ENCODE assay signal across 8 cellular contexts in genomic region chr10:110746254-110746826, GRCh38.
DNase-seq lines count a peak whose midpoint lies in the region; ATAC-seq and TF ChIP-seq lines count a peak whose summit lies in the region.

No MANE protein-coding gene starts in this region.

- TF ChIP-seq CTCF in HCT116 (IDR thresholded peaks at IDR 0.05 in 2 of 3, conservative IDR thresholded peaks at IDR 0.05 in 1 of 3; ENCODE audit: borderline replicate concordance in 1 of 3, insufficient read depth in 1 of 3, low read depth in 2 of 3, low read length in 2 of 3) = peak; percentile 86 to 99 (median 93)
- peak; percentile 83 for TF ChIP-seq CTCF in VCaP (conservative IDR thresholded peaks at IDR 0.05)
- peak; percentile 55 for TF ChIP-seq CTCF in coronary artery (IDR thresholded peaks at IDR 0.05)
- TF ChIP-seq CTCF in left lung (IDR thresholded peaks at IDR 0.05) = peak; percentile 68 to 79

- no peaks in the 10 kb centered on the region for H3K9me2 ChIP-seq in HCT116 (ENCODE audit: insufficient read depth)

- H4K20me1 ChIP-seq in HCT116 (ENCODE audit: insufficient read depth) = no peaks in the 10 kb centered on the region

- intact Hi-C loops in HCT116 (cut with micrococcal nuclease) = loop anchor here (1.0 to 10.0 kb wide), 9 partner anchors 125 to 1568 kb away; partner anchors contain the start of genes ADRA2A and PDCD4
- intact Hi-C loops in left lung (cut with DNase I) = loop anchor here in 1 of 2 donors (5.0 kb wide), 1 partner anchor 151 kb away; no protein-coding TSS in a partner anchor

- H3K4me1 ChIP-seq in HCT116 (ENCODE audit: control insufficient read depth in 1 of 2, insufficient read depth in 2 of 2, low read length in 2 of 2) = no peaks in the 10 kb centered on the region
- peaks cover 0 to 7% of the 10 kb centered on the region in 2 donors for H3K4me1 ChIP-seq in left lung

- no peak overlapping the region for H2AFZ ChIP-seq in HCT116 (ENCODE audit: low read depth, low read length, poor library complexity, severe bottlenecking)

- H3K4me3 ChIP-seq in HCT116 (replicated peaks in 1 of 2; ENCODE audit: low read depth in 1 of 2, low read length in 2 of 2) (no peak overlapping the region), coronary artery (no peak overlapping the region), left lung (no peak overlapping the region)

- RAD21 ChIA-PET in HCT116 (lab: Charles Lee; ENCODE audit: low non-redundant PET in 1 of 2, low total read pairs in 2 of 2, uncharacterized antibody in 2 of 2, unreplicated experiment in 2 of 2) = interaction anchor here (0.7 to 1.7 kb wide), 7 partner anchors 28 to 329 kb away, joined by 3 to 8 read pairs (median 3); partner anchors contain the start of gene BBIP1 (in 1 of the 2)

- BruUV-seq in HCT116 (replicated peaks; lab: Mats Ljungman, UMichigan) = no TSS peak

- peak; percentile 69 for DNase-seq in ELR (ENCODE audit: low read depth)
- peak; percentile 63 for DNase-seq in HCT116 (ENCODE audit: low read depth, low spot score)
- DNase-seq in NCI-H2107 treated with DMSO at 0.1 percent for 48 hours (lab: John Stamatoyannopoulos, UW; ENCODE audit: unreplicated experiment) = peak; percentile 53
- DNase-seq in coronary artery (ENCODE audit: low spot score) = no peak
- DNase-seq in left lung = peak in 1 of 2 donors; percentile 43
- DNase-seq in stimulated activated CD8-positive, alpha-beta memory T cell treated with anti-CD3 and anti-CD28 coated beads, Interleukin-4, amount 100 ng/mL, for 48 hours = peak; percentile 59

- TF ChIP-seq POLR2A in HCT116 (IDR thresholded peaks at IDR 0.05; ENCODE audit: borderline replicate concordance, extremely low read depth, insufficient read depth, insufficient read length) = no peak

- no peaks in the 10 kb centered on the region for H3K9me3 ChIP-seq in HCT116 (ENCODE audit: control insufficient read depth in 1 of 2, insufficient read depth in 1 of 2, low read depth in 1 of 2, low read length in 2 of 2)
- peaks cover 0 to 2% of the 10 kb centered on the region in 2 donors for H3K9me3 ChIP-seq in left lung

- H3K27me3 ChIP-seq in HCT116 (ENCODE audit: insufficient read depth, low read length) (no peaks in the 10 kb centered on the region; the same call in 1 of the 2 replicates), left lung (peaks cover 0 to 5% of the 10 kb centered on the region in 2 donors)

- no peaks in the 10 kb centered on the region for H3K36me3 ChIP-seq in HCT116 (ENCODE audit: control insufficient read depth in 1 of 2, insufficient read depth in 2 of 2, low read length in 2 of 2)
- no peaks in the 10 kb centered on the region for H3K36me3 ChIP-seq in left lung

- H3K4me2 ChIP-seq in HCT116 (ENCODE audit: low read length) = no peak overlapping the region

- POLR2A ChIA-PET in HCT116 (lab: Charles Lee) = interaction anchor here (0.6 to 1.5 kb wide), 2 partner anchors 11 to 1688 kb away, joined by 3 read pairs; no protein-coding TSS in a partner anchor

- TF ChIP-seq RAD21 in HCT116 (IDR thresholded peaks at IDR 0.05; ENCODE audit: low read depth) = peak; percentile 99

- H3K27ac ChIP-seq in HCT116 (ENCODE audit: low read depth, low read length) (no peak overlapping the region), VCaP (no peak overlapping the region), coronary artery (no peak overlapping the region), left lung (no peak overlapping the region)

- ATAC-seq in HCT116 = peak; percentile 93
- peak; percentile 97 for ATAC-seq in left lung
- no peak for ATAC-seq in GM21360 (IDR thresholded peaks at IDR 0.05; ENCODE audit: unreplicated experiment)

- no peaks in the 10 kb centered on the region for H3K79me2 ChIP-seq in HCT116 (ENCODE audit: insufficient read depth, low read length)

- no peak overlapping the region for H3K9ac ChIP-seq in HCT116 (ENCODE audit: low read length)

- CTCF ChIA-PET in HCT116 (lab: Charles Lee) = interaction anchor here (0.6 to 1.9 kb wide), 30 partner anchors 9 to 1391 kb away, joined by 3 to 11 read pairs (median 3); partner anchors contain the start of genes BBIP1 and SHOC2

TF ChIP-seq in HCT116, 20 proteins besides CTCF, POLR2A, EP300 and RAD21:
- 0 out of 2 replicates have a peak, but pooled peaks have one; percentile 6 for TF ChIP-seq SRF (IDR thresholded peaks at IDR 0.05; ENCODE audit: low read depth)
- TF ChIP-seq EZH2phosphoT487 (IDR thresholded peaks at IDR 0.05; ENCODE audit: borderline replicate concordance) = no peak
- no peak for TF ChIP-seq FOSL1 (IDR thresholded peaks at IDR 0.05; ENCODE audit: low read depth)
- no peak for TF ChIP-seq CBX3 (IDR thresholded peaks at IDR 0.05; ENCODE audit: low read depth)
- TF ChIP-seq EGR1 (IDR thresholded peaks at IDR 0.05; ENCODE audit: low read depth) = no peak
- no peak for TF ChIP-seq EZH2 (IDR thresholded peaks at IDR 0.05)
- no peak for TF ChIP-seq SIN3A (IDR thresholded peaks at IDR 0.05; ENCODE audit: low read depth)
- TF ChIP-seq CEBPB (IDR thresholded peaks at IDR 0.05; ENCODE audit: low read depth) = peak; percentile 40
TF ChIP-seq in HCT116: peak in this region for 2.
